Comparison of ENCODE assay signal across 26 cellular contexts in genomic region chr6:363291-363690, GRCh38. TPM values are rescaled to one million over a fixed set of nuclear protein-coding genes. Genes with fewer than 3 reads are reported as not detected.
A peak's percentile ranks its signal among the peaks of the same experiment; 100 is the strongest.
DNase-seq lines count a peak whose midpoint lies in the region; ATAC-seq, FAIRE-seq and TF ChIP-seq lines count a peak whose summit lies in the region.
"Had no signal": no experiment of that assay in that cellular context is flagged by ENCODE, and none has a peak within 500 bp of the region (broad histone marks: within the 10 kb centered on the region; RNA-seq: fewer than 3 reads in every experiment).

No MANE protein-coding gene starts in this region.

- H3K4me2 ChIP-seq in HepG2 (ENCODE audit: low read depth, low read length): no peak overlapping the region
- H3K4me2 ChIP-seq: A549, GM23338 had no signal

- no peak for TF ChIP-seq POLR2A in HepG2 (IDR thresholded peaks at IDR 0.05; ENCODE audit: insufficient read depth in 1 of 2, low read depth in 2 of 2, low read length in 2 of 2)
- TF ChIP-seq POLR2A in right lobe of liver (IDR thresholded peaks at IDR 0.05): no peak
- TF ChIP-seq POLR2A in sigmoid colon (IDR thresholded peaks at IDR 0.05): no peak
- TF ChIP-seq POLR2A in prostate gland (IDR thresholded peaks at IDR 0.05): no peak

- no peak overlapping the region for H3K9ac ChIP-seq in HepG2 (ENCODE audit: insufficient read depth, low read depth, low read length)
- H3K9ac ChIP-seq: BLaER1 treated with 17β-estradiol and CSF1 and Interleukin-3, amounts not matched to agents 10 nM and 100 nM had no signal

- WGBS in HepG2 (ENCODE audit: low lambda C conversion rate): 64% methylated on average over 12 of the region's 12 CpGs
- WGBS in right lobe of liver (ENCODE audit: insufficient coverage, low coverage, low lambda C conversion rate, missing lambda C conversion rate): 67% methylated on average over 11 of the region's 12 CpGs
- 93 to 94% methylated on average over 12 of the region's 12 CpGs for WGBS in sigmoid colon, 2 donors
- 90% methylated on average over 12 of the region's 12 CpGs for WGBS in prostate gland

- H3K79me2 ChIP-seq in HepG2 (ENCODE audit: insufficient read depth, low read length): no peaks in the 10 kb centered on the region

- BruUV-seq in HepG2 (replicated peaks; lab: Mats Ljungman, UMichigan): no TSS peak

- peak overlapping the region; percentile 5 for H3K4me3 Mint-ChIP-seq in T-helper 17 cell
- H3K4me3 Mint-ChIP-seq: CD14-positive monocyte; CD4-positive, alpha-beta T cell; GM23338; H9 had no signal

- TF ChIP-seq CTCF in HepG2 (CRISPR knock-in tag; IDR thresholded peaks at IDR 0.05) (no peak), right lobe of liver (IDR thresholded peaks at IDR 0.05) (no peak), sigmoid colon (IDR thresholded peaks at IDR 0.05) (no peak), prostate gland (IDR thresholded peaks at IDR 0.05) (no peak), coronary artery (IDR thresholded peaks at IDR 0.05) (no peak)

- H3K4me3 ChIP-seq in HepG2 (replicated peaks in 1 of 3; ENCODE audit: insufficient read depth in 1 of 3, low read depth in 2 of 3, low read length in 3 of 3) (no peak overlapping the region), right lobe of liver (no peak overlapping the region), sigmoid colon (no peak overlapping the region), prostate gland (no peak overlapping the region), coronary artery (no peak overlapping the region)
- H3K4me3 ChIP-seq: A549; BLaER1 treated with 17β-estradiol and CSF1 and Interleukin-3, amounts not matched to agents 10 nM and 100 nM; GM23338 had no signal

- no peaks in the 10 kb centered on the region for H3K4me1 Mint-ChIP-seq in T-helper 17 cell
- H3K4me1 Mint-ChIP-seq: H9 had no signal

- intact Hi-C loops in HepG2 (cut with micrococcal nuclease; ENCODE audit: unreplicated experiment): no loop called here
- intact Hi-C loops in right lobe of liver (cut with DNase I): no loop called here
- intact Hi-C loops in sigmoid colon (cut with DNase I): no loop called here
- intact Hi-C loops in prostate gland (cut with DNase I): no loop called here

- POLR2A ChIA-PET in HepG2 (lab: Yijun Ruan, JAX): no interaction called here

- no peak for TF ChIP-seq EP300 in HepG2 (IDR thresholded peaks at IDR 0.05; ENCODE audit: low read depth in 2 of 2, low read length in 2 of 2)
- TF ChIP-seq EP300 in HepG2 (CRISPR knock-in tag; IDR thresholded peaks at IDR 0.05; ENCODE audit: borderline replicate concordance): no peak
- TF ChIP-seq EP300 in sigmoid colon (IDR thresholded peaks at IDR 0.05): no peak

- no peak overlapping the region for H2AFZ ChIP-seq in HepG2 (ENCODE audit: low read length)
- H2AFZ ChIP-seq: GM23338 had no signal

- no peak for TF ChIP-seq RAD21 in HepG2 (CRISPR knock-in tag; IDR thresholded peaks at IDR 0.05)

- H3K27me3 Mint-ChIP-seq in T-helper 17 cell: no peaks in the 10 kb centered on the region

- H3K27me3 ChIP-seq in HepG2 (ENCODE audit: control insufficient read depth in 1 of 2, insufficient read depth in 2 of 2, low read length in 2 of 2): peaks cover 4 to 27% of the 10 kb centered on the region in 2 experiments; a peak in 4 of 5 replicates
- peaks cover 0 to under 1% of the 10 kb centered on the region in 2 donors for H3K27me3 ChIP-seq in right lobe of liver
- H3K27me3 ChIP-seq in sigmoid colon: peaks cover 0 to 29% (median 0%) of the 10 kb centered on the region in 3 donors
- H3K27me3 ChIP-seq in prostate gland (replicated peaks; ENCODE audit: insufficient read depth): no peaks in the 10 kb centered on the region

- H4K20me1 ChIP-seq in HepG2 (ENCODE audit: insufficient read depth, low read length): no peaks in the 10 kb centered on the region

- CTCF ChIA-PET in HepG2 (lab: Yijun Ruan, JAX; ENCODE audit: low intra/inter-chr PET ratio, low total read pairs): no interaction called here

- H3K36me3 Mint-ChIP-seq in T-helper 17 cell (ENCODE audit: low read depth): no peaks in the 10 kb centered on the region

- H3K9me3 ChIP-seq in HepG2 (ENCODE audit: low read length) (no peaks in the 10 kb centered on the region), right lobe of liver (no peaks in the 10 kb centered on the region), T-helper 17 cell (ENCODE audit: control insufficient read depth, low read length, poor library complexity, severe bottlenecking) (no peaks in the 10 kb centered on the region), sigmoid colon (peaks cover 0 to 6% (median 0%) of the 10 kb centered on the region in 4 donors), prostate gland (no peaks in the 10 kb centered on the region)

- FAIRE-seq in HepG2 (lab: Jason Lieb, UNC): peak; percentile 18
- FAIRE-seq: A549, GM12891, GM18507 had no signal

- no peaks in the 10 kb centered on the region for H3K36me3 ChIP-seq in HepG2 (replicated peaks in 1 of 2; ENCODE audit: control insufficient read depth in 1 of 2, insufficient read depth in 2 of 2, low read length in 2 of 2)
- H3K36me3 ChIP-seq in right lobe of liver: no peaks in the 10 kb centered on the region
- H3K36me3 ChIP-seq in sigmoid colon: no peaks in the 10 kb centered on the region
- no peaks in the 10 kb centered on the region for H3K36me3 ChIP-seq in prostate gland
- H3K36me3 ChIP-seq: BE2C had no signal

- ATAC-seq in HepG2: no peak
- no peak for ATAC-seq in right lobe of liver
- ATAC-seq in T-helper 17 cell: no peak
- ATAC-seq: A549, GM23338, HCT116 had no signal

- H3K27ac Mint-ChIP-seq in T-helper 17 cell: no peak overlapping the region
- H3K27ac Mint-ChIP-seq: CD14-positive monocyte; CD4-positive, alpha-beta T cell; GM23338; H9 had no signal

- H3K4me1 ChIP-seq in HepG2 (ENCODE audit: insufficient read depth, low read length): peaks cover 16% of the 10 kb centered on the region
- H3K4me1 ChIP-seq in right lobe of liver: peaks cover 0 to 12% (median 4%) of the 10 kb centered on the region in 4 donors
- H3K4me1 ChIP-seq in sigmoid colon: no peaks in the 10 kb centered on the region
- no peaks in the 10 kb centered on the region for H3K4me1 ChIP-seq in prostate gland (replicated peaks)
- H3K4me1 ChIP-seq: A549, BE2C had no signal

- no peak overlapping the region for H3K27ac ChIP-seq in HepG2 (ENCODE audit: extremely low read length, insufficient read depth, low read length)
- no peak overlapping the region for H3K27ac ChIP-seq in right lobe of liver
- no peak overlapping the region for H3K27ac ChIP-seq in sigmoid colon
- H3K27ac ChIP-seq in prostate gland: no peak overlapping the region
- H3K27ac ChIP-seq in coronary artery: no peak overlapping the region
- H3K27ac ChIP-seq: A549; BLaER1 treated with 17β-estradiol and CSF1 and Interleukin-3, amounts not matched to agents 10 nM and 100 nM had no signal

- no peak for DNase-seq in HepG2 (ENCODE audit: low spot score)
- DNase-seq in right lobe of liver: no peak
- DNase-seq in T-helper 17 cell: no peak
- DNase-seq in sigmoid colon: peak; percentile 61
- DNase-seq in prostate gland (ENCODE audit: low spot score): no peak
- DNase-seq in coronary artery (ENCODE audit: low spot score): no peak
- DNase-seq: 8988T; ACHN; AML-193; BE2C; Calu3; CD4-positive, alpha-beta T cell; COR-L47; DMS53; DMS79 treated with DMSO at 0.1 percent for 48 hours; GF-D8; H9 had no signal

- in situ Hi-C loops in HepG2 (cut with HindIII; ENCODE audit: extremely low pct_ligation_motif_present, low pct_unique_long_range_greater_than_20kb): no loop called here

TF ChIP-seq in HepG2, 621 proteins besides CTCF, POLR2A, EP300 and RAD21 (continues in another document):
- TF ChIP-seq MTF1 (CRISPR knock-in tag; IDR thresholded peaks at IDR 0.05): no peak
- TF ChIP-seq SOX6 (IDR thresholded peaks at IDR 0.05): no peak
- TF ChIP-seq SOX6 (CRISPR knock-in tag; IDR thresholded peaks at IDR 0.05): no peak
- no peak for TF ChIP-seq NFE2 (CRISPR knock-in tag; IDR thresholded peaks at IDR 0.05)
- no peak for TF ChIP-seq ZNF496 (CRISPR knock-in tag; IDR thresholded peaks at IDR 0.05; ENCODE audit: insufficient replicate concordance)
- no peak for TF ChIP-seq FOSL1 (CRISPR knock-in tag; IDR thresholded peaks at IDR 0.05; ENCODE audit: borderline replicate concordance)

RNA-seq across cellular contexts. Expression of gene IRF4, which starts 28.3 kb away (rescaled TPM):
- total RNA-seq in HepG2 (2016; rRNA removed; fragmentation: Illumina TruSeq; extraction: Trizol): 0.07 and 0.09 TPM in 2 replicates
- total RNA-seq in HepG2 (2016; cell fraction: cytosol; rRNA removed; fragmentation: Illumina TruSeq; extraction: Trizol; ENCODE audit: low read depth): not detected in 2 replicates
- total RNA-seq in HepG2 (2016; cell fraction: insoluble cytoplasmic fraction; rRNA removed; fragmentation: Illumina TruSeq; extraction: Trizol): 0.06 and 0.13 TPM in 2 replicates
- total RNA-seq in HepG2 (2016; cell fraction: membrane; rRNA removed; fragmentation: Illumina TruSeq; extraction: Trizol): 0.19 and 0.21 TPM in 2 replicates
- total RNA-seq in HepG2 (2016; cell fraction: nucleus; rRNA removed; fragmentation: Illumina TruSeq; extraction: Trizol): 0.09 TPM in 1 of 2 replicates, not detected in the other
- polyA plus RNA-seq in HepG2 (2011; rRNA removed): 0.07 TPM in 2 replicates
- 0.04 and 0.24 TPM in 2 replicates for polyA plus RNA-seq in HepG2 (2011; cell fraction: cytosol; rRNA removed)
- 0.16 and 0.51 TPM in 2 replicates for polyA plus RNA-seq in HepG2 (2011; cell fraction: nucleus; rRNA removed)
- 0.04 and 0.11 TPM in 2 replicates for polyA plus RNA-seq in HepG2 (2012)
- not detected in 2 replicates for polyA plus RNA-seq in HepG2 (2016; cell fraction: cytosol; fragmentation: Illumina TruSeq; extraction: Trizol; ENCODE audit: low read depth)
- 0.09 and 0.10 TPM in 2 replicates for polyA plus RNA-seq in HepG2 (2016; cell fraction: insoluble cytoplasmic fraction; fragmentation: Illumina TruSeq; extraction: Trizol; ENCODE audit: low read depth)
- polyA plus RNA-seq in HepG2 (2016; cell fraction: membrane; fragmentation: Illumina TruSeq; extraction: Trizol; ENCODE audit: low read depth): 0.03 and 0.05 TPM in 2 replicates
- polyA plus RNA-seq in HepG2 (2016; cell fraction: nucleus; fragmentation: Illumina TruSeq; extraction: Trizol; ENCODE audit: insufficient read depth, low read depth): 0.11 and 0.30 TPM in 2 replicates
- polyA minus RNA-seq in HepG2 (2011; rRNA and poly(A)+ RNA removed; ENCODE audit: low replicate concordance): 0.72 TPM in 1 of 2 replicates, not detected in the other
- polyA minus RNA-seq in HepG2 (2011; cell fraction: cytosol; rRNA and poly(A)+ RNA removed): not detected in 2 replicates
- 0.12 and 0.13 TPM in 2 replicates for polyA minus RNA-seq in HepG2 (2011; cell fraction: nucleus; rRNA and poly(A)+ RNA removed)
- total RNA-seq in right lobe of liver: 1 to 10 TPM in 4 of 6 experiments, under 1 TPM in 2; 0.24 to 5.0 (median 1.6) TPM
- 10 to 100 TPM; 16.6 to 32.8 TPM for total RNA-seq in T-helper 17 cell
- total RNA-seq in sigmoid colon: under 1 TPM; 0.28 to 0.68 (median 0.34) TPM
- 1 to 10 TPM in 1 of 3 donors, under 1 TPM in 2; 0.46 to 9.3 (median 0.60) TPM for polyA plus RNA-seq in sigmoid colon
- 1 to 10 TPM in 1 of 2 donors, under 1 TPM in 1; 0.77 to 1.6 TPM for total RNA-seq in prostate gland
- total RNA-seq: Calu3, G401, H4 had no signal
